Comparison of ENCODE assay signal across 29 cellular contexts in the genomic region with DNA sequence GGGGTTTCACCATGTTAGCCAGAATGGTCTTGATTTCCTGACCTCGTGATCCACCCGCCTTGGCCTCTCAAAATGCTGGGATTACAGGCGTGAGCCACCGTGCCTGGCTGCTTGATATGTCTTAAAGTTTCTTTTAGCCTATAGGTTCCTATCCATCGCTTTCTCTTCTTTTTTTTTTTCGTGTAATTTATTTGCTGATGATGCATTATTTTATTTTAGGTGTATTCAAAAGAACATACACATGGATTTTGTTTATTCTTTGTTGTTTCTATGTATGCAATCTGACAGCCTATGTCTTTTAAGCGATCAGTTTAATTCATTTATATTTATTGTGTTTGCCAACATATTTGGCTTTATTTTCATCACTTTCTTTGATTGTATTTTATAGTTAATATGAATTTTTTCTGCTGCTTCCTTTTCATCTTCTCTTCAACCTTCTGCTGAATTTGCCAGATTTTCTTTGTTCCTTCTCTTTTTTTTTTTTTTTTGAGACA. TPM values are rescaled to one million over a fixed set of nuclear protein-coding genes. Genes with fewer than 3 reads are reported as not detected.
"Had no signal": no experiment of that assay in that cellular context is flagged by ENCODE, and none has a peak within 500 bp of the region (broad histone marks: within the 10 kb centered on the region; RNA-seq: fewer than 3 reads in every experiment).

No MANE protein-coding gene starts in this region.

- H3K4me3 ChIP-seq: ascending aorta, breast epithelium, cardiac muscle cell, colonic mucosa had no signal

- H3K9me3 ChIP-seq: ascending aorta, breast epithelium, colonic mucosa had no signal

- H3K27me3 ChIP-seq: ascending aorta, breast epithelium, cardiac muscle cell, colonic mucosa had no signal

- H3K4me1 ChIP-seq: breast epithelium, colonic mucosa had no signal

- DNase-seq: activated CD4-positive, alpha-beta memory T cell treated with anti-CD3 and anti-CD28 coated beads for 36 hours; activated CD4-positive, alpha-beta T cell treated with anti-CD3 and anti-CD28 coated beads for 36 hours; activated CD4-positive, alpha-beta T cell treated with anti-CD3 and anti-CD28 coated beads, Interleukin-2, amount 10 ng/mL, durations not matched to agents 24 days and 14 days; activated CD4-positive, CD25-positive, alpha-beta regulatory T cell; activated CD4-positive, CD25-positive, alpha-beta regulatory T cell treated with anti-CD3 and anti-CD28 coated beads, Interleukin-2, amount 50 U/mL, for 72 hours; activated CD8-positive, alpha-beta memory T cell treated with anti-CD3 and anti-CD28 coated beads, Interleukin-2, amount 50 U/mL, for 48 hours; activated gamma-delta T cell; activated naive CD4-positive, alpha-beta T cell; activated naive CD4-positive, alpha-beta T cell treated with anti-CD3 and anti-CD28 coated beads, Interleukin-2, amount 10 ng/mL, durations not matched to agents 7 days and 5 days; activated naive CD8-positive, alpha-beta T cell treated with anti-CD3 and anti-CD28 coated beads, Interleukin-2, amount 10 ng/mL, durations not matched to agents 7 days and 5 days; activated T-cell treated with anti-CD3 and anti-CD28 coated beads for 4 hours; activated T-cell treated with anti-CD3 and anti-CD28 coated beads, Interleukin-2, amount 50 U/mL, for 24 hours; activated T-cell treated with anti-CD3 and anti-CD28 coated beads, Interleukin-2, amount 50 U/mL, for 72 hours; central memory CD4-positive, alpha-beta T cell; cerebellar nuclear complex; colonic mucosa; effector CD8-positive, alpha-beta T cell; foreskin fibroblast; head of caudate nucleus; T-helper 2 cell had no signal

- FAIRE-seq: endometrium, endothelial cell of umbilical vein, frontal cortex had no signal

- H3K36me3 ChIP-seq: ascending aorta, breast epithelium, cardiac muscle cell, colonic mucosa had no signal

- H3K27ac ChIP-seq: ascending aorta, breast epithelium, cardiac muscle cell, colonic mucosa, epithelial cell of prostate had no signal

- ATAC-seq: activated CD4-positive, alpha-beta T cell treated with anti-CD3 and anti-CD28 coated beads for 36 hours; activated naive CD4-positive, alpha-beta T cell treated with anti-CD3 and anti-CD28 coated beads, Interleukin-2, amount 50 U/mL, for 72 hours; activated T-cell treated with anti-CD3 and anti-CD28 coated beads, Interleukin-2, amount 50 U/mL, for 72 hours had no signal

RNA-seq across cellular contexts. Expression of a gene that starts 53.8 kb away (rescaled TPM):
- total RNA-seq: activated CD4-positive, alpha-beta T cell treated with anti-CD3 and anti-CD28 coated beads for 36 hours; activated CD4-positive, alpha-beta T cell treated with anti-CD3 and anti-CD28 coated beads, Interleukin-2, amount 10 ng/mL, durations not matched to agents 24 days and 14 days; activated naive CD4-positive, alpha-beta T cell treated with anti-CD3 and anti-CD28 coated beads, Interleukin-2, amount 50 U/mL, for 72 hours; T-helper 1 cell treated with Interleukin-12 subunit alpha and Interleukin-12 subunit beta and Interleukin-4 antibody, amounts not matched to agents 30 ng/mL and 1 ng/mL, for 36 hours had no signal
